ENCODE assay signal across 17 cellular contexts in the genomic region with DNA sequence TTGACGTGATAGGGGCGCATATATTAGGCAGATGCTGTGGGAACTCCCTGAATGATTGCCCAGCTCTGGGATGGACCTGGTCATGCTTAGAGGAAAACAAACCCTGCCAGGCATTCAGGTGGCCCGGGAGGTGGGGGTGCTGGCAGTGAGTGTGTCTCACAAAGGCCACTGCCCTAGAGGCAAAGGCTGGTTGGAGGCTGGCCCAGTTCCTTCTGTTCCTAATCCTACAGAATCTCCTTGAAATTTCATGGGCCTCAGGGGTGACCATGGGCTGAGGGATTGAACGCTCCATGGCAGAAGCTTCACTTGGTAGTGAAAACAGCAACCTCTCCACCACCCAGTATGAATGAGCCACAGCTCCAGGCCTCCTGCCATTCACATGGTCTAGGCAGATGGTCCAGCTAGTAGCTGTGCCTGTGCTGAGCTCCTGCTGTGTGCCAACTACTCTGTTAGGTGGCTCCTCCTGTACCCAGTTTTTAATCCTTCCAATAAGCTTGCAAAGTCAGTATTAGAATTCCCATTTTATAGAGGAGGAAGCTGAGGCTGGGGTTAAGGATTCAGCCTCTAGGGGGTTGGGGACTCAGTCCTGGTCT. TPM values are rescaled to one million over a fixed set of nuclear protein-coding genes. Genes with fewer than 3 reads are reported as not detected.
"Had no signal": no experiment of that assay in that cellular context is flagged by ENCODE, and none has a peak within 500 bp of the region (broad histone marks: within the 10 kb centered on the region; RNA-seq: fewer than 3 reads in every experiment).

No MANE protein-coding gene starts in this region.

- ATAC-seq: activated CD8-positive, alpha-beta memory T cell treated with anti-CD3 and anti-CD28 coated beads, Interleukin-2, amount 10 ng/mL, durations not matched to agents 7 days and 5 days; effector memory CD8-positive, alpha-beta T cell; left cardiac atrium; sciatic nerve had no signal

- H3K36me3 ChIP-seq: spleen, tibial artery, uterus had no signal

- H3K4me1 ChIP-seq: spleen, uterus had no signal

- H3K4me3 ChIP-seq: hepatocyte, spleen, tibial artery, uterus had no signal

- H3K27me3 ChIP-seq: hepatocyte, uterus had no signal

- H3K27ac ChIP-seq: hepatocyte, spleen, tibial artery, uterus had no signal

- H3K9me3 ChIP-seq: spleen, tibial artery, uterus had no signal

- DNase-seq: activated CD4-positive, alpha-beta memory T cell treated with anti-CD3 and anti-CD28 coated beads, Interleukin-2, amount 10 ng/mL, durations not matched to agents 7 days and 5 days; activated CD4-positive, alpha-beta T cell treated with anti-CD3 and anti-CD28 coated beads for 48 hours; activated CD8-positive, alpha-beta memory T cell treated with anti-CD3 and anti-CD28 coated beads, Interleukin-2, amount 10 ng/mL, durations not matched to agents 7 days and 5 days; activated naive CD4-positive, alpha-beta T cell treated with Interleukin-2 at 50 U/mL for 16 hours; anterior cingulate cortex; dermis blood vessel endothelial cell; effector memory CD8-positive, alpha-beta T cell; left cardiac atrium; mesendoderm; spleen; stimulated activated CD4-positive, alpha-beta T cell treated with anti-CD3 and anti-CD28 coated beads, Interleukin-4, amount 100 ng/mL, for 4 hours; stimulated activated naive CD4-positive, alpha-beta T cell; uterus had no signal

RNA-seq across cellular contexts. Expression of gene ADRA2A, which starts 25.6 kb away (rescaled TPM):
- total RNA-seq: activated CD4-positive, alpha-beta memory T cell treated with anti-CD3 and anti-CD28 coated beads, Interleukin-2, amount 10 ng/mL, durations not matched to agents 7 days and 5 days; activated CD8-positive, alpha-beta memory T cell treated with anti-CD3 and anti-CD28 coated beads, Interleukin-2, amount 10 ng/mL, durations not matched to agents 7 days and 5 days; dermis blood vessel endothelial cell; T-helper 2 cell treated with Interferon-gamma antibody and Interleukin-4, amounts not matched to agents 100 ng/mL and 5 ng/mL, for 36 hours had no signal
